In the genomic region with DNA sequence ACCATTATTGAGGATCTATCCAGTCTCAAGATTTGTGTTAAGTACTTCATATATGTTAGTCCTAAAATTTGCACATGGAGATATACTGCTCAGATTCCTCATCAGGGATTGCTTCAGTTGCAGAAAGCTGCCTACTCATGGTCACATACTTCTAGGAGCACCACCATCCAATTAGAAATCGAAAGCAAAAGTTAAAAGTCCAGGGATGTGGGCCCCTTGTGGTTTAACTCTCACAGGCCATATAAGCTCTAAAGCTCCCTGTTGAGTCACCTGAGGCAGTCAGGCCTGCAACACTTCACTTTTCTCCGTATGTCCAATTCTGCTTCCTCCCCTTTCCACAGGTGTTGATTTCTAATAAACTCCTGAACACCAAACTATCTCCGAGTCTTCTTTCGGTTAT, we compare ENCODE assay signal across 9 cellular contexts.
DNase-seq lines count a peak whose midpoint lies in the region; ATAC-seq and TF ChIP-seq lines count a peak whose summit lies in the region.
"Had no signal": no experiment of that assay in that cellular context is flagged by ENCODE, and none has a peak within 500 bp of the region (broad histone marks: within the 10 kb centered on the region; RNA-seq: fewer than 3 reads in every experiment).

No MANE protein-coding gene starts in this region.

- intact Hi-C loops in left ventricle myocardium inferior (cut with micrococcal nuclease), result no loop called here

- peaks cover 38% of the 10 kb centered on the region for H3K4me1 ChIP-seq in left ventricle myocardium inferior
- H3K4me1 ChIP-seq: upper lobe of left lung had no signal

- peaks cover 16% of the 10 kb centered on the region for H3K36me3 ChIP-seq in left ventricle myocardium inferior

- no peak overlapping the region for H3K4me3 ChIP-seq in left ventricle myocardium inferior
- H3K4me3 ChIP-seq: upper lobe of left lung had no signal

- ATAC-seq in GM18502 (IDR thresholded peaks at IDR 0.05; ENCODE audit: poor library complexity, unreplicated experiment), result peak; percentile 94
- peak; percentile 86 for ATAC-seq in HG02678 (IDR thresholded peaks at IDR 0.05; ENCODE audit: unreplicated experiment)
- peak; percentile 28 for ATAC-seq in omental fat pad (ENCODE audit: low FRiP score)

- DNase-seq in 8988T (peak; percentile 5), MV-4-11 (lab: John Stamatoyannopoulos, UW) (peak; percentile 86), amniotic stem cell (lab: John Stamatoyannopoulos, UW) (peak; percentile 1), omental fat pad (ENCODE audit: low spot score) (no peak), activated gamma-delta T cell (lab: John Stamatoyannopoulos, UW) (no peak), left ventricle myocardium inferior (no peak)

- no peaks in the 10 kb centered on the region for H3K27me3 ChIP-seq in left ventricle myocardium inferior (ENCODE audit: low read depth)
- H3K27me3 ChIP-seq: upper lobe of left lung had no signal

- no peaks in the 10 kb centered on the region for H3K9me3 ChIP-seq in left ventricle myocardium inferior (replicated peaks)
- H3K9me3 ChIP-seq: upper lobe of left lung had no signal

- no peak overlapping the region for H3K27ac ChIP-seq in left ventricle myocardium inferior (replicated peaks)
- H3K27ac ChIP-seq: upper lobe of left lung had no signal

- TF ChIP-seq CTCF in omental fat pad (IDR thresholded peaks at IDR 0.05), result no peak
- TF ChIP-seq CTCF in left ventricle myocardium inferior (IDR thresholded peaks at IDR 0.05; ENCODE audit: borderline replicate concordance), result no peak

Comparison
In these comparisons a context has a peak if more than half of its experiments do, and no peak if none do; other contexts are left out.
1. DNase-seq: peak in 8988T (single experiment), MV-4-11 (single experiment) and amniotic stem cell (single experiment); none in omental fat pad (single experiment), activated gamma-delta T cell (single experiment) and left ventricle myocardium inferior (single experiment).
2. ATAC-seq: peak in every context shown above with its lines; median percentile 94 in GM18502; 86 in HG02678; 28 in omental fat pad.